In the genomic region with DNA sequence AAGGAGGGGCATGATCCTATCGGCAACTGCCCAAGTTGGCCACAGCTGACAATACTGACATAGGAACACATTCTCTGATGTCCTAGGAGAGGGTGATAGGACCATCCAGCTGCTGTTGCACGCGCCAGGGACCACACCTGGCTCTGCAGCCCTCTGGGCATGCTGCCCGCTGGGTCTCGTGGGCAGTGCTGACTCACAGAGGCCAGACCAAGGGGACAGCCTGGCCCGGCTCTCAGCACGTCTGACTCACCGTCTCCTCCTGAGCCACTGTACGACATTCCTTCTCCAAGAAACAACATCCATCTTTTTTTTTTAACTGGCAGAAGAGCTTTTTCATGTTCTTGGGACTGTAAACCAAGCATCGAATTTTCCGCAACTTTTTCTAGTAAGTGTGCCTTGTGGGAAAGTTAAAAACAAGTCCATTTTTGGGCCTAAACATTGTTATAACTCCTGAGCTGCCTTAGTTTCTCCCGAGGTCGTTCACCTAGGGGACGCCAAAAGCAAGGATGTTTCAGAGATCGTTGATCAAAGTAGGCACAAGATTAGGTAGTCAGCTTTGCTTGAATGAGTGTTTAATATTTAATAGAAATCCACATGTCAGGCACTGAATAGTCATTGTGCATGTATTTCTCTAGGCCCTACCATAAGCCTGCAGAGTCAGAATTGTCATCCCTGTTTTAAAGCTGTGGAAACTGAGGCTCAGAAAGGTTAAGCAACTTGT, we compare ENCODE assay signal across 10 cellular contexts.
DNase-seq lines count a peak whose midpoint lies in the region; ATAC-seq and TF ChIP-seq lines count a peak whose summit lies in the region.
"Had no signal": no experiment of that assay in that cellular context is flagged by ENCODE, and none has a peak within 500 bp of the region (broad histone marks: within the 10 kb centered on the region; RNA-seq: fewer than 3 reads in every experiment).

No MANE protein-coding gene starts in this region.

- no peak for TF ChIP-seq EP300 in ovary (IDR thresholded peaks at IDR 0.05)

- H4K20me1 ChIP-seq in fibroblast of lung (ENCODE audit: control insufficient read depth, extremely low read depth, insufficient read depth, low read length) = no peaks in the 10 kb centered on the region

- no peak for TF ChIP-seq CTCF in BJ (IDR thresholded peaks at IDR 0.05; ENCODE audit: insufficient read depth, low read depth, low read length)
- TF ChIP-seq CTCF in Panc1 (IDR thresholded peaks at IDR 0.05) = no peak
- TF ChIP-seq CTCF in fibroblast of lung (conservative IDR thresholded peaks at IDR 0.05 in 1 of 2, IDR thresholded peaks at IDR 0.05 in 1 of 2; ENCODE audit: low read depth in 1 of 2, low read length in 2 of 2) = no peak
- no peak for TF ChIP-seq CTCF in ovary (IDR thresholded peaks at IDR 0.05)

- TF ChIP-seq POLR2A in ovary (IDR thresholded peaks at IDR 0.05) = no peak

- DNase-seq in BJ (ENCODE audit: low read depth) (peak; percentile 86), Panc1 (ENCODE audit: low read depth, low spot score) (peak; percentile 81), fibroblast of lung (ENCODE audit: low read depth in 2 of 2) (peak; percentile 98 to 99), ovary (peak; percentile 25 to 72 (median 50)), NCI-H1048 (lab: John Stamatoyannopoulos, UW) (no peak), NCI-H2227 treated with DMSO at 0.1 percent for 48 hours (lab: John Stamatoyannopoulos, UW) (no peak), T-helper 9 cell (no peak)
- DNase-seq: DND-41 had no signal

- CTCF ChIA-PET in BJ (lab: Yijun Ruan, JAX) = interaction anchor here (0.7 to 1.2 kb wide), 5 partner anchors 12 to 432 kb away, joined by 3 to 4 read pairs (median 3); no protein-coding TSS in a partner anchor
- CTCF ChIA-PET in Panc1 (lab: Charles Lee) = no interaction called here

- BruUV-seq in Panc1 (replicated peaks; lab: Mats Ljungman, UMichigan) = no TSS peak

- H3K36me3 ChIP-seq in BJ (ENCODE audit: control insufficient read depth, insufficient read depth, low read length) (no peaks in the 10 kb centered on the region), Panc1 (ENCODE audit: control insufficient read depth, insufficient read depth, low read length) (no peaks in the 10 kb centered on the region), fibroblast of lung (ENCODE audit: control insufficient read depth, insufficient read depth, low read length) (no peaks in the 10 kb centered on the region), ovary (no peaks in the 10 kb centered on the region)

- POLR2A ChIA-PET in BJ (lab: Charles Lee) = interaction anchor here (0.6 kb wide), 1 partner anchor 648 kb away, joined by 4 read pairs; no protein-coding TSS in a partner anchor
- POLR2A ChIA-PET in Panc1 (lab: Charles Lee) = no interaction called here

- intact Hi-C loops in Panc1 (cut with micrococcal nuclease; ENCODE audit: unreplicated experiment) (no loop called here), ovary (cut with DNase I) (no loop called here)

- no peak overlapping the region for H3K4me3 ChIP-seq in BJ (ENCODE audit: low read depth, low read length)
- H3K4me3 ChIP-seq in Panc1 (ENCODE audit: low read depth in 2 of 2, low read length in 2 of 2) = no peak overlapping the region
- no peak overlapping the region for H3K4me3 ChIP-seq in fibroblast of lung (replicated peaks in 1 of 4; ENCODE audit: control extremely low read depth in 1 of 4, insufficient read depth in 1 of 4, low read depth in 3 of 4, low read length in 4 of 4)
- H3K4me3 ChIP-seq in ovary = no peak overlapping the region
- H3K4me3 ChIP-seq: GM23338 had no signal

- no peak overlapping the region for H3K4me2 ChIP-seq in fibroblast of lung (ENCODE audit: extremely low read depth, insufficient read depth, low read length)
- H3K4me2 ChIP-seq: GM23338 had no signal

- H3K9ac ChIP-seq in fibroblast of lung (ENCODE audit: insufficient read depth, low read length) = no peak overlapping the region

- no peaks in the 10 kb centered on the region for H3K9me3 ChIP-seq in Panc1 (ENCODE audit: control insufficient read depth, insufficient read depth, low read depth, low read length)
- H3K9me3 ChIP-seq in fibroblast of lung (ENCODE audit: control insufficient read depth, insufficient read depth, low read depth, low read length) = no peaks in the 10 kb centered on the region
- H3K9me3 ChIP-seq in ovary = no peaks in the 10 kb centered on the region

- H3K27ac ChIP-seq in Panc1 (ENCODE audit: low read length) = peak overlapping the region; percentile 86
- no peak overlapping the region for H3K27ac ChIP-seq in fibroblast of lung (ENCODE audit: insufficient read depth, low read length)
- no peak overlapping the region for H3K27ac ChIP-seq in ovary

- H3K79me2 ChIP-seq in fibroblast of lung (ENCODE audit: control insufficient read depth, insufficient read depth, low read length) = no peaks in the 10 kb centered on the region

- 52 to 54% (median 54%) methylated on average over 15 of the region's 15 CpGs for WGBS in ovary, 3 donors

- in situ Hi-C loops in Panc1 (cut with HindIII; ENCODE audit: low pct_unique_long_range_greater_than_20kb, low sequenced_read_pairs) = no loop called here

- no peaks in the 10 kb centered on the region for H3K27me3 ChIP-seq in BJ (ENCODE audit: control insufficient read depth, insufficient read depth, low read length)
- H3K27me3 ChIP-seq in Panc1 (ENCODE audit: control insufficient read depth, insufficient read depth, low read length) = no peaks in the 10 kb centered on the region
- peaks cover 2% of the 10 kb centered on the region for H3K27me3 ChIP-seq in fibroblast of lung (ENCODE audit: control insufficient read depth, insufficient read depth, low read length)
- H3K27me3 ChIP-seq in ovary = no peaks in the 10 kb centered on the region

- ATAC-seq in Panc1 (peak; percentile 98), HG02970 (IDR thresholded peaks at IDR 0.05; ENCODE audit: low FRiP score, unreplicated experiment) (no peak)
- ATAC-seq: GM23338 had no signal

- no peak overlapping the region for H2AFZ ChIP-seq in fibroblast of lung (ENCODE audit: low read length)
- H2AFZ ChIP-seq: GM23338 had no signal

- peaks cover 37% of the 10 kb centered on the region for H3K4me1 ChIP-seq in Panc1 (ENCODE audit: control insufficient read depth, insufficient read depth, low read length)
- peaks cover 11% of the 10 kb centered on the region for H3K4me1 ChIP-seq in fibroblast of lung (ENCODE audit: control insufficient read depth, extremely low read depth, insufficient read depth, low read length)
- no peaks in the 10 kb centered on the region for H3K4me1 ChIP-seq in ovary (ENCODE audit: insufficient read depth)

Comparison
In these comparisons a context has a peak if more than half of its experiments do, and no peak if none do; other contexts are left out.
1. DNase-seq: peak in BJ (single experiment), Panc1 (single experiment), fibroblast of lung (2 of 2) and ovary (5 of 5); none in NCI-H1048 (single experiment), NCI-H2227 treated with DMSO at 0.1 percent for 48 hours (single experiment) and T-helper 9 cell (single experiment).